In the genomic region with DNA sequence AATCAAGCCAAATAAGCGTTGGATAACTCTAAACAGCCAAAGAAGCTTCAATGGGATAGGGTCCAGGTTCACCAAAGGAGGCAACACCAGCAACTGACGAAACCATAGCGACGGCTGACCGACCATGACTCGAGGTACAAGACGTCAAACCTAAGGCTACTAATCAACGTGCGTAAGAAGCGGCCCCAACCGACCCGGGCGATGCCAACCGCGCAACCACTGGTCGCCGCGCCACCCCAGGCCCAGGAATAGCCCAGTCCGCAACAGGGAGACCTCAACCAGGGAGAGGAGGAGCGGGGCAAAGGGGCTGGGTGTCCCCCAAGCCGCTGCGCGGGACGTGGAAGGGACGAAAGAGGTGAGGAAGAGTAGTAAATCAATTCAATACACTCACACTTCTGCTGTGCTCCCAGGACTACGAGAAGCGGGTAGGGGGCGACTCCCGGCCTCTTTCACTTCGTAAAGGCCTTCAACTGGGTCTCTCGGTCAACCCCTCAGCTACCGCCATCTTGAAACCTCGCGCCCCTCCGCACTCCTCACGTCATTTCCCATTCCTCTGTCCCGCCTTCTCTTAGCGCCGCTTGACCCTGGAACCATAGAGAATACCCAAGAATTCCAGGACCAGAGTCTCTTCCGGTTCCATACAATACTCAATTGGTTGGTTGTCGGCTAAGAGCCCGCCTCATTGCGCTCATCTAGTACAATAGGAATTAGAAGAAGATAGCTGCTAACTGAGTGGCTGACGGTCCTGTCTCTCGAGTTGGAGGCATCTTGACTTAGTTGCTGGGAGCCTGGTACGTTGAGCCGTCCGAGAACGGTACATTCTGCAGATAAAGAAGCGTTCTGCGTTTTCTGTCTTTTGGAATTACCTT, we compare ENCODE assay signal across 8 cellular contexts. TPM values are rescaled to one million over a fixed set of nuclear protein-coding genes. Genes with fewer than 3 reads are reported as not detected.
DNase-seq lines count a peak whose midpoint lies in the region; ATAC-seq, FAIRE-seq and TF ChIP-seq lines count a peak whose summit lies in the region.

A gene with protein sequence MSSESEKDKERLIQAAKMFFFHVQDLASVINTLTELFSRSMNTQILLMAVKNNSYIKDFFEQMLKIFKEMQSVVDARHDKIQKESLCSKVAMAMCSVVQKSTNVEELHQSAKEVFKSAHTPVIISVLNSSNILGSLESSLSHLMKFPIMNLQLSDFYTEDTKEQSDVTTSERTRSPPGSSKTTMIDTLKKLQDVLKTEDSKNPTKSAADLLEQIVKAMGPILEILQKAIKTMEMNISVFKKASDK (plus strand): TSS at position 710 of the 869 bp plus-strand sequence. CDS start 19,266 bp downstream, outside the sequence.
A gene (minus strand): TSS at position 518 of the 869 bp plus-strand sequence. CDS start 2,095 bp downstream, outside the sequence.

- TF ChIP-seq POLR2A in GM18505 (IDR thresholded peaks at IDR 0.05; ENCODE audit: borderline replicate concordance, extremely low read depth, insufficient read depth, insufficient read length), result peak; percentile 84

- H3K27ac ChIP-seq in ascending aorta (peak within 1 kb of the TSS; percentile 90 to 97), right cardiac atrium (ENCODE audit: low read length) (peak within 1 kb of the TSS; percentile 95), psoas muscle (peak within 1 kb of the TSS; percentile 94)

- H3K9me3 ChIP-seq in ascending aorta, result no peaks in the 10 kb centered on the region
- no peaks in the 10 kb centered on the region for H3K9me3 ChIP-seq in right cardiac atrium (ENCODE audit: control insufficient read depth, low read length)
- no peaks in the 10 kb centered on the region for H3K9me3 ChIP-seq in psoas muscle

- peaks cover 3 to 9% of the 10 kb centered on the region in 2 donors for H3K4me1 ChIP-seq in ascending aorta
- H3K4me1 ChIP-seq in right cardiac atrium (ENCODE audit: control insufficient read depth, insufficient read depth, low read length), result no peaks in the 10 kb centered on the region
- peaks cover 23% of the 10 kb centered on the region for H3K4me1 ChIP-seq in psoas muscle

- H3K27me3 ChIP-seq in ascending aorta (no peaks in the 10 kb centered on the region), right cardiac atrium (ENCODE audit: control insufficient read depth, insufficient read depth) (no peaks in the 10 kb centered on the region), psoas muscle (ENCODE audit: insufficient read depth in 3 of 3, low read length in 2 of 3) (no peaks in the 10 kb centered on the region)

- H3K4me3 ChIP-seq in ascending aorta (peak within 1 kb of the TSS; percentile 84 to 98), right cardiac atrium (ENCODE audit: low read length) (peak within 1 kb of the TSS; percentile 68), psoas muscle (peak within 1 kb of the TSS; percentile 94)

- intact Hi-C loops in ascending aorta (cut with DNase I) (loop anchor here (2.0 kb wide), 2 partner anchors 28 to 38 kb away; a partner anchor contains a TSS), right cardiac atrium (cut with DNase I) (no loop called here), psoas muscle (cut with DNase I) (loop anchor here (2.0 to 10.0 kb wide), 2 partner anchors 28 to 1082 kb away; a partner anchor contains a TSS)

- TF ChIP-seq CTCF in ascending aorta (IDR thresholded peaks at IDR 0.05) (no peak), psoas muscle (IDR thresholded peaks at IDR 0.05) (no peak)

- under 1% methylated on average over 51 of the region's 51 CpGs for WGBS in right cardiac atrium
- 0 to 1% (median 0%) methylated on average over 51 of the region's 51 CpGs for WGBS in psoas muscle, 3 donors

- FAIRE-seq in urothelium cell line (lab: Jason Lieb, UNC), result peak; percentile 88

- peak; percentile 88 to 94 for DNase-seq in NCI-H187 (lab: John Stamatoyannopoulos, UW)
- DNase-seq in T-helper 2 cell, result peak; percentile 63 to 98 (median 83)
- DNase-seq in ascending aorta (ENCODE audit: low spot score in 2 of 2), result peak; percentile 95 to 98
- peak; percentile 93 to 96 (median 94) for DNase-seq in right cardiac atrium
- DNase-seq in psoas muscle, result peak; percentile 91 to 94
- DNase-seq in urothelium cell line (ENCODE audit: low spot score), result peak; percentile 97

- H3K36me3 ChIP-seq in ascending aorta, result peaks cover 7 to 12% of the 10 kb centered on the region in 2 donors
- peaks cover 3 to 34% of the 10 kb centered on the region in 2 donors for H3K36me3 ChIP-seq in psoas muscle (ENCODE audit: insufficient read depth in 1 of 2, low read depth in 1 of 2)

- ATAC-seq in GM18505 (IDR thresholded peaks at IDR 0.05; ENCODE audit: unreplicated experiment) (peak; percentile 99), HG02943 (IDR thresholded peaks at IDR 0.05; ENCODE audit: low read depth, unreplicated experiment) (peak; percentile 99), right cardiac atrium (peak; percentile 100), psoas muscle (peak; percentile 99 to 100 (median 100))

RNA-seq across cellular contexts. Expression of the first gene that starts in this region (rescaled TPM):
- total RNA-seq in ascending aorta (not detected), right cardiac atrium (1 to 10 TPM; 1.4 to 2.7 (median 1.5) TPM), psoas muscle (1 to 10 TPM in 3 of 4 donors, under 1 TPM in 1; 0.78 to 2.3 (median 1.6) TPM)
- polyA plus RNA-seq in right cardiac atrium (3.8 TPM), psoas muscle (1 to 10 TPM in 2 of 3 donors, under 1 TPM in 1; 0.49 to 4.0 (median 1.8) TPM)

RNA-seq across cellular contexts. Expression of the second gene that starts in this region (rescaled TPM):
- total RNA-seq in ascending aorta (6.7 TPM), right cardiac atrium (10 to 100 TPM; 51.9 to 63.7 (median 54.1) TPM), psoas muscle (10 to 100 TPM; 34.6 to 68.0 (median 58.3) TPM)
- polyA plus RNA-seq in right cardiac atrium (19.3 TPM), psoas muscle (10 to 100 TPM; 22.7 to 48.7 (median 43.0) TPM)

Comparison
In these comparisons a context has a peak if more than half of its experiments do, and no peak if none do; other contexts are left out.
1. Peak in every context shown above with its lines: DNase-seq, ATAC-seq, H3K4me3 ChIP-seq and H3K27ac ChIP-seq.
2. intact Hi-C loops: an anchor here in ascending aorta (2.0 kb wide) and psoas muscle (2.0 to 10.0 kb wide); none called in right cardiac atrium.